ENCODE assay signal across 8 cellular contexts in genomic region chr19:1401138-1401888, GRCh38. TPM values are rescaled to one million over a fixed set of nuclear protein-coding genes. Genes with fewer than 3 reads are reported as not detected.
A peak's percentile ranks its signal among the peaks of the same experiment; 100 is the strongest.
DNase-seq lines count a peak whose midpoint lies in the region; ATAC-seq, FAIRE-seq and TF ChIP-seq lines count a peak whose summit lies in the region.

GAMT (minus strand) TSS chr19:1401542; CDS start chr19:1401476, 66 bp downstream.

- H3K9me3 Mint-ChIP-seq in WTC11, result no peaks in the 10 kb centered on the region

- CTCF ChIA-PET in WTC11 (lab: Charles Lee), result interaction anchor here (1.1 kb wide), 1 partner anchor 87 kb away, joined by 3 read pairs; no protein-coding TSS in a partner anchor

- H3K27ac ChIP-seq in liver (ENCODE audit: low read depth in 1 of 2, low read length in 2 of 2), result peak within 1 kb of the TSS; percentile 73 to 89

- H3K4me3 ChIP-seq in choroid plexus epithelial cell (ENCODE audit: low read depth, low read length), result peak within 1 kb of the TSS; percentile 60
- peak within 1 kb of the TSS; percentile 51 to 94 (median 72) for H3K4me3 ChIP-seq in liver (ENCODE audit: low read depth in 1 of 3, low read length in 3 of 3)

- peaks cover 18 to 49% (median 33%) of the 10 kb centered on the region in 4 donors for H3K4me1 ChIP-seq in liver (ENCODE audit: control insufficient read depth in 4 of 4, insufficient read depth in 4 of 4, low read length in 3 of 4)

- no peak for FAIRE-seq in HTR-8/SVneo (lab: Jason Lieb, UNC)

- ATAC-seq in WTC11 (peak; percentile 62), GM21825 (IDR thresholded peaks at IDR 0.05; ENCODE audit: unreplicated experiment) (no peak), GM18502 (IDR thresholded peaks at IDR 0.05; ENCODE audit: poor library complexity, unreplicated experiment) (no peak)

- peak within 1 kb of the TSS; percentile 65 for H3K4me3 Mint-ChIP-seq in WTC11

- peak within 1 kb of the TSS; percentile 64 to 70 for H3K9ac ChIP-seq in liver (ENCODE audit: low read depth in 1 of 2, low read length in 2 of 2)

- no peak for TF ChIP-seq CTCF in WTC11 (IDR thresholded peaks at IDR 0.05)
- TF ChIP-seq CTCF in choroid plexus epithelial cell (conservative IDR thresholded peaks at IDR 0.05; ENCODE audit: low read depth, low read length), result peak; percentile 16
- peak; percentile 38 for TF ChIP-seq CTCF in liver (IDR thresholded peaks at IDR 0.05; ENCODE audit: low read depth, low read length, missing input control)

- peaks cover 8% of the 10 kb centered on the region for H3K4me1 Mint-ChIP-seq in WTC11

- no peaks in the 10 kb centered on the region for H3K9me3 ChIP-seq in liver (ENCODE audit: control insufficient read depth in 4 of 4, low read length in 3 of 4)

- POLR2A ChIA-PET in WTC11 (lab: Charles Lee), result no interaction called here

- no peak within 1 kb of the TSS for H3K27ac Mint-ChIP-seq in WTC11

- H3K27me3 Mint-ChIP-seq in WTC11 (ENCODE audit: low read depth), result peaks cover 6% of the 10 kb centered on the region; the same call in 1 of the 2 replicates

- H3K36me3 ChIP-seq in liver (ENCODE audit: control insufficient read depth in 4 of 4, insufficient read depth in 3 of 4, low read depth in 1 of 4, low read length in 3 of 4), result peaks cover 0 to 6% (median 2%) of the 10 kb centered on the region in 4 donors

- under 1% methylated on average over 87 of the region's 87 CpGs for WGBS in liver

- DNase-seq in D341Med (ENCODE audit: low spot score) (peak; percentile 96), HTR-8/SVneo (ENCODE audit: insufficient read length, low spot score) (peak; percentile 61), WTC11 (ENCODE audit: low spot score) (peak; percentile 51), choroid plexus epithelial cell (ENCODE audit: low read depth) (no peak)
- peak; percentile 46 to 54 for DNase-seq in stimulated activated CD4-positive, alpha-beta T cell treated with anti-CD3 and anti-CD28 coated beads, Interleukin-4, amount 100 ng/mL, for 48 hours (ENCODE audit: low read depth in 2 of 2)

- H3K27me3 ChIP-seq in liver (ENCODE audit: control insufficient read depth in 4 of 4, insufficient read depth in 4 of 4, low read length in 3 of 4), result no peaks in the 10 kb centered on the region

- peaks cover 2% of the 10 kb centered on the region; the same call in 1 of the 2 replicates for H3K36me3 Mint-ChIP-seq in WTC11

- no peak for TF ChIP-seq RAD21 in liver (IDR thresholded peaks at IDR 0.05)

TF ChIP-seq in WTC11, 78 proteins besides CTCF, POLR2A, EP300 and RAD21:
- 0 out of 2 replicates have a peak, but pooled peaks have one; percentile 17 for TF ChIP-seq E2F5 (CRISPR knock-in tag; IDR thresholded peaks at IDR 0.05)
- TF ChIP-seq HMGXB4 (CRISPR knock-in tag; IDR thresholded peaks at IDR 0.05), result peak; percentile 69; the same call in 1 of the 2 replicates
- 0 out of 2 replicates have a peak, but pooled peaks have one; percentile 68 for TF ChIP-seq TCF7 (CRISPR knock-in tag; IDR thresholded peaks at IDR 0.05; ENCODE audit: low read depth)
- 0 out of 2 replicates have a peak, but pooled peaks have one; percentile 48 for TF ChIP-seq FOXP1 (CRISPR knock-in tag; IDR thresholded peaks at IDR 0.05; ENCODE audit: borderline replicate concordance)
- no peak for TF ChIP-seq JUN (CRISPR knock-in tag; IDR thresholded peaks at IDR 0.05)
- no peak for TF ChIP-seq GRHL2 (CRISPR knock-in tag; IDR thresholded peaks at IDR 0.05; ENCODE audit: insufficient replicate concordance, severe bottlenecking)
- TF ChIP-seq ETV6 (CRISPR knock-in tag; IDR thresholded peaks at IDR 0.05), result 0 out of 2 replicates have a peak, but pooled peaks have one; percentile 28
- 0 out of 2 replicates have a peak, but pooled peaks have one; percentile 31 for TF ChIP-seq ATF1 (CRISPR knock-in tag; IDR thresholded peaks at IDR 0.05)
- TF ChIP-seq SP1 (CRISPR knock-in tag; conservative IDR thresholded peaks at IDR 0.05), result 0 out of 2 replicates have a peak, but pooled peaks have one; percentile 58
- no peak for TF ChIP-seq CREM (CRISPR knock-in tag; IDR thresholded peaks at IDR 0.05)
- peak; percentile 51 for TF ChIP-seq FOXK1 (CRISPR knock-in tag; IDR thresholded peaks at IDR 0.05)

TF ChIP-seq in liver, 16 proteins besides CTCF, POLR2A, EP300 and RAD21:
- TF ChIP-seq JUND (IDR thresholded peaks at IDR 0.05) (no peak), GABPA (IDR thresholded peaks at IDR 0.05 in 1 of 2, conservative IDR thresholded peaks at IDR 0.05 in 1 of 2) (no peak), MAX (IDR thresholded peaks at IDR 0.05) (no peak), FOXA2 (IDR thresholded peaks at IDR 0.05) (no peak), HNF4G (IDR thresholded peaks at IDR 0.05) (no peak), SP1 (IDR thresholded peaks at IDR 0.05) (no peak), NR2F2 (IDR thresholded peaks at IDR 0.05) (no peak), TAF1 (conservative IDR thresholded peaks at IDR 0.05) (no peak), FOXA1 (IDR thresholded peaks at IDR 0.05) (no peak), HNF4A (conservative IDR thresholded peaks at IDR 0.05) (no peak), YY1 (IDR thresholded peaks at IDR 0.05) (no peak), REST (IDR thresholded peaks at IDR 0.05) (no peak)

RNA-seq across cellular contexts. Expression of gene GAMT, which starts in this region (rescaled TPM):
- total RNA-seq in WTC11 (2021) (27.7 to 33.6 TPM (median 28.9 TPM) in 3 replicates), liver (100 to 1,000 TPM in 1 of 2 donors, 10 to 100 TPM in 1; 76.2 to 181 TPM)
- polyA plus RNA-seq in liver, result 100 to 1,000 TPM; 367 to 394 TPM
